ENCODE assay signal across 13 cellular contexts in the genomic region with DNA sequence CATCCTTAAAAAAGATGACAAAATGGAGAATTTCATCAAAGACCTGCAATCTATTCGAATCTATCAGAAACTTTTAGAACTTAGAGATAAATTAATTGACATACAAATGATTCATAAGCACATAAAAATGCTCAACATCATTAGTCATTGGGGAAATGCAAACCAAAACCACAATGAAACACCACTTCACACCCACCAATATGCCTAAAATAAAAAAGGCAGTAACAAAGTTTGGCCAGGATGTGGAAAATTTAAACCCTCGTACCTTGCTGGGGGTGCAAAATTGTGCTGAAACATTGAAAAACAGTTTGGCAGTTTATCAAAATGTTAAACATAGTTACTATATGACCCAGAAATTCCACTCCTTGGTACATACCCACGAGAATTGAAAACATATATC. TPM values are rescaled to one million over a fixed set of nuclear protein-coding genes. Genes with fewer than 3 reads are reported as not detected.
DNase-seq lines count a peak whose midpoint lies in the region; ATAC-seq, FAIRE-seq and TF ChIP-seq lines count a peak whose summit lies in the region.
"Had no signal": no experiment of that assay in that cellular context is flagged by ENCODE, and none has a peak within 500 bp of the region (broad histone marks: within the 10 kb centered on the region; RNA-seq: fewer than 3 reads in every experiment).

No MANE protein-coding gene starts in this region.

- H3K4me1 ChIP-seq in GM12878 (ENCODE audit: control insufficient read depth, insufficient read depth, low read length) (peaks cover 7% of the 10 kb centered on the region; the same call in 1 of the 2 replicates), small intestine (ENCODE audit: control insufficient read depth in 2 of 2, insufficient read depth in 1 of 2, low read depth in 1 of 2, low read length in 1 of 2) (no peaks in the 10 kb centered on the region), endodermal cell (ENCODE audit: control insufficient read depth, insufficient read depth, low read length) (no peaks in the 10 kb centered on the region)
- H3K4me1 ChIP-seq: right lobe of liver had no signal

- POLR2A ChIA-PET in GM12878 (lab: Charles Lee): interaction anchor here (1.1 to 1.6 kb wide), 2 partner anchors 10 to 32 kb away, joined by 3 to 9 read pairs; no protein-coding TSS in a partner anchor

- no peaks in the 10 kb centered on the region for H3K36me3 ChIP-seq in GM12878 (ENCODE audit: control insufficient read depth in 2 of 2, insufficient read depth in 2 of 2, low read length in 1 of 2)
- H3K36me3 ChIP-seq in small intestine (ENCODE audit: control insufficient read depth in 2 of 2, insufficient read depth in 2 of 2, low read length in 2 of 2): no peaks in the 10 kb centered on the region
- no peaks in the 10 kb centered on the region for H3K36me3 ChIP-seq in endodermal cell (ENCODE audit: control insufficient read depth, insufficient read depth, low read length)
- H3K36me3 ChIP-seq: right lobe of liver had no signal

- intact Hi-C loops in GM12878 (cut with micrococcal nuclease; ENCODE audit: unreplicated experiment): no loop called here

- in situ Hi-C loops in GM12878 (cut with MboI): no loop called here

- H3K9me3 Mint-ChIP-seq in activated T-cell treated with anti-CD3 and anti-CD28 coated beads, Interleukin-2, amount 50 U/mL, for 4 hours: peaks cover 10% of the 10 kb centered on the region
- no peaks in the 10 kb centered on the region for H3K9me3 Mint-ChIP-seq in endodermal cell

- no peak overlapping the region for H3K4me3 Mint-ChIP-seq in activated T-cell treated with anti-CD3 and anti-CD28 coated beads, Interleukin-2, amount 50 U/mL, for 4 hours
- no peak overlapping the region for H3K4me3 Mint-ChIP-seq in endodermal cell

- no peaks in the 10 kb centered on the region for H3K36me3 Mint-ChIP-seq in activated T-cell treated with anti-CD3 and anti-CD28 coated beads, Interleukin-2, amount 50 U/mL, for 4 hours (ENCODE audit: insufficient read depth)
- no peaks in the 10 kb centered on the region for H3K36me3 Mint-ChIP-seq in endodermal cell (ENCODE audit: low read depth)

- FAIRE-seq in GM12878 (lab: Jason Lieb, UNC): no peak
- no peak for FAIRE-seq in small intestine (lab: Jason Lieb, UNC)
- FAIRE-seq: G401.6 had no signal

- no peak overlapping the region for H3K9ac ChIP-seq in GM12878 (ENCODE audit: control insufficient read depth, insufficient read depth, low read length)
- no peak overlapping the region for H3K9ac ChIP-seq in endodermal cell (ENCODE audit: extremely low read depth, low read length, poor library complexity, severe bottlenecking)

- H3K4me2 ChIP-seq in GM12878 (ENCODE audit: control insufficient read depth, insufficient read depth): peak overlapping the region; percentile 1; the same call in 1 of the 2 replicates

- H3K79me2 ChIP-seq in GM12878 (ENCODE audit: control insufficient read depth, insufficient read depth, low read length): no peaks in the 10 kb centered on the region

- TF ChIP-seq POLR2A in GM12878 (IDR thresholded peaks at IDR 0.05; ENCODE audit: low read depth, low read length) (no peak), erythroblast (IDR thresholded peaks at IDR 0.05; ENCODE audit: low read length) (no peak)

- ATAC-seq in activated T-cell treated with anti-CD3 and anti-CD28 coated beads, Interleukin-2, amount 50 U/mL, for 4 hours: peak; percentile 73 to 85
- peak; percentile 75 for ATAC-seq in GM12878
- ATAC-seq: right lobe of liver had no signal

- H3K27me3 Mint-ChIP-seq in activated T-cell treated with anti-CD3 and anti-CD28 coated beads, Interleukin-2, amount 50 U/mL, for 4 hours (ENCODE audit: low read depth): peaks cover 4% of the 10 kb centered on the region
- no peaks in the 10 kb centered on the region for H3K27me3 Mint-ChIP-seq in endodermal cell (ENCODE audit: insufficient read depth)

- no peak overlapping the region for H3K27ac Mint-ChIP-seq in endodermal cell

- peaks cover 2% of the 10 kb centered on the region; the same call in 2 of the 3 replicates for H3K9me3 ChIP-seq in GM12878 (replicated peaks; ENCODE audit: control insufficient read depth, insufficient read depth, low read length)
- no peaks in the 10 kb centered on the region for H3K9me3 ChIP-seq in small intestine (ENCODE audit: control insufficient read depth, low read depth)
- H3K9me3 ChIP-seq in endodermal cell (ENCODE audit: control insufficient read depth, low read length): no peaks in the 10 kb centered on the region
- H3K9me3 ChIP-seq: right lobe of liver had no signal

- no peak overlapping the region for H2AFZ ChIP-seq in GM12878 (ENCODE audit: control insufficient read depth, low read depth, low read length)

- RAD21 ChIA-PET in GM12878 (lab: Charles Lee; ENCODE audit: unreplicated experiment): interaction anchor here (0.8 to 1.5 kb wide), 4 partner anchors 8 to 39 kb away, joined by 3 to 6 read pairs (median 4); no protein-coding TSS in a partner anchor

- CTCF ChIA-PET in GM12878 (lab: Yijun Ruan, JAX): interaction anchor here (1.2 to 1.4 kb wide), 3 partner anchors 32 to 49 kb away, joined by 3 to 4 read pairs (median 3); no protein-coding TSS in a partner anchor

- no TSS peak for BruUV-seq in GM12878 (replicated peaks; lab: Mats Ljungman, UMichigan)

- H3K4me3 ChIP-seq in GM12878 (no peak overlapping the region), small intestine (ENCODE audit: low read depth in 1 of 2, low read length in 2 of 2) (no peak overlapping the region), endodermal cell (ENCODE audit: low read length) (no peak overlapping the region)
- H3K4me3 ChIP-seq: right lobe of liver had no signal

- H3K27me3 ChIP-seq in GM12878 (replicated peaks in 1 of 2; ENCODE audit: control insufficient read depth in 2 of 2, insufficient read depth in 2 of 2, low read length in 1 of 2) (no peaks in the 10 kb centered on the region), small intestine (ENCODE audit: control insufficient read depth in 2 of 2, insufficient read depth in 2 of 2, low read length in 2 of 2) (no peaks in the 10 kb centered on the region), endodermal cell (ENCODE audit: control insufficient read depth, insufficient read depth, low read length, poor library complexity, severe bottlenecking) (peaks cover 3% of the 10 kb centered on the region)
- H3K27me3 ChIP-seq: right lobe of liver had no signal

- no peak for TF ChIP-seq CTCF in GM12878 (IDR thresholded peaks at IDR 0.05 in 2 of 3, conservative IDR thresholded peaks at IDR 0.05 in 1 of 3; ENCODE audit: control insufficient read depth in 2 of 3, extremely low read depth in 1 of 3, insufficient read depth in 1 of 3, low read depth in 3 of 3, low read length in 3 of 3)
- TF ChIP-seq CTCF in endodermal cell (conservative IDR thresholded peaks at IDR 0.05): no peak

- SMC1A ChIA-PET in GM12878 (lab: Charles Lee; ENCODE audit: uncharacterized antibody, unreplicated experiment): interaction anchor here (0.9 to 1.7 kb wide), 6 partner anchors 8 to 39 kb away, joined by 3 to 9 read pairs (median 4); no protein-coding TSS in a partner anchor

- DNase-seq in activated T-cell treated with anti-CD3 and anti-CD28 coated beads, Interleukin-2, amount 50 U/mL, for 4 hours: no peak
- no peak for DNase-seq in activated T-cell treated with anti-CD3 and anti-CD28 coated beads, Interleukin-2, amount 50 U/mL, for 48 hours
- peak; percentile 62 for DNase-seq in RKO (ENCODE audit: low spot score)
- DNase-seq in GM12878 (ENCODE audit: low read depth, low spot score): no peak
- DNase-seq in small intestine: peak; percentile 42
- no peak for DNase-seq in erythroblast (lab: John Stamatoyannopoulos, UW)
- no peak for DNase-seq in endodermal cell
- no peak for DNase-seq in AG08396 (ENCODE audit: low spot score)
- DNase-seq: central memory CD4-positive, alpha-beta T cell; NCI-H1105; right lobe of liver had no signal

- H4K20me1 ChIP-seq in GM12878 (ENCODE audit: control insufficient read depth, insufficient read depth): no peaks in the 10 kb centered on the region

- 0% methylated on average over 3 of the region's 3 CpGs for WGBS in GM12878 (ENCODE audit: insufficient coverage, insufficient replicate concordance, low lambda C conversion rate, missing lambda C conversion rate)
- 49 to 69% (median 64%) methylated on average over 3 of the region's 3 CpGs for WGBS in small intestine, 3 donors
- WGBS in endodermal cell (ENCODE audit: insufficient coverage in 1 of 2, insufficient read length in 1 of 2), 2 experiments: 83 to 90% methylated on average over 2 to 3 of the region's 3 CpGs

- H3K4me1 Mint-ChIP-seq in activated T-cell treated with anti-CD3 and anti-CD28 coated beads, Interleukin-2, amount 50 U/mL, for 4 hours (ENCODE audit: low read depth): peaks cover 29% of the 10 kb centered on the region
- peaks cover 10% of the 10 kb centered on the region for H3K4me1 Mint-ChIP-seq in endodermal cell

- no peak for TF ChIP-seq EP300 in GM12878 (IDR thresholded peaks at IDR 0.05; ENCODE audit: borderline replicate concordance in 1 of 2, control insufficient read depth in 1 of 2, low read depth in 2 of 2, low read length in 2 of 2)

- TF ChIP-seq RAD21 in GM12878 (IDR thresholded peaks at IDR 0.05; ENCODE audit: insufficient read depth, low read depth, low read length): no peak

- H3K27ac ChIP-seq in GM12878 (ENCODE audit: control insufficient read depth, insufficient read depth) (no peak overlapping the region), small intestine (ENCODE audit: low read depth in 1 of 2, low read length in 1 of 2) (no peak overlapping the region), endodermal cell (ENCODE audit: low read depth, low read length) (no peak overlapping the region)
- H3K27ac ChIP-seq: HL-60, right lobe of liver had no signal

RNA-seq across cellular contexts. Expression of gene EIF2AK3, which starts 11.5 kb away (rescaled TPM):
- total RNA-seq in activated T-cell treated with anti-CD3 and anti-CD28 coated beads, Interleukin-2, amount 50 U/mL, for 4 hours: 10 to 100 TPM in 2 of 3 donors, 1 to 10 TPM in 1; 8.8 to 14.4 (median 14.3) TPM
- total RNA-seq in GM12878 (2013; cell fraction: nucleolus; rRNA removed): 163 and 165 TPM in 2 replicates
- total RNA-seq in GM12878 (2014; rRNA removed) (28.9 and 33.4 TPM in 2 replicates), GM12878 (2014; rRNA removed; fragmentation: Illumina TruSeq; extraction: Trizol) (41.4 and 44.7 TPM in 2 replicates), GM12878 (2021) (23.6 and 24.8 TPM in 2 replicates), endodermal cell (10 to 100 TPM; 26.3 to 45.2 TPM)
- polyA plus RNA-seq in GM12878 (2011; ENCODE audit: low read depth): 46.5 TPM
- polyA plus RNA-seq in GM12878 (2011; rRNA removed) (26.0 and 33.4 TPM in 2 replicates), GM12878 (2014; fragmentation: Illumina TruSeq; extraction: Trizol) (34.7 and 47.0 TPM in 2 replicates), GM12878 (2014; fragmentation: Nextera tagmentation; extraction: Ambion mirVana) (1 to 10 TPM; 5.0 to 8.2 TPM), GM12878 (2014; rRNA removed) (17.8 and 19.1 TPM in 2 replicates), GM12878 (2016; fragmentation: Nextera tagmentation; extraction: Ambion mirVana) (10 to 100 TPM; 20.2 to 21.2 TPM), small intestine (1 to 10 TPM; 2.7 to 7.6 (median 3.2) TPM)
- 9.8 and 13.2 TPM in 2 replicates for polyA plus RNA-seq in GM12878 (2011; cell fraction: cytosol; rRNA removed)
- 13.3 and 14.2 TPM in 2 replicates for polyA plus RNA-seq in GM12878 (2011; cell fraction: nucleus; rRNA removed)
- 33.3 and 35.1 TPM in 2 replicates for polyA plus RNA-seq in GM12878 (2012)
- polyA minus RNA-seq in GM12878 (2011; rRNA and poly(A)+ RNA removed): 18.5 and 36.6 TPM in 2 replicates
- 12.2 and 12.5 TPM in 2 replicates for polyA minus RNA-seq in GM12878 (2011; cell fraction: cytosol; rRNA and poly(A)+ RNA removed)
- polyA minus RNA-seq in GM12878 (2011; cell fraction: nucleus; rRNA and poly(A)+ RNA removed): 16.7 and 20.5 TPM in 2 replicates
- polyA plus RNA-seq in endodermal cell (2013, experiment 1 of 2): 17.9 TPM
- polyA plus RNA-seq in endodermal cell (2013, experiment 2 of 2): 20.4 TPM

RNA-seq across cellular contexts. Expression of gene RPIA, which starts 52.7 kb away (rescaled TPM):
- total RNA-seq in activated T-cell treated with anti-CD3 and anti-CD28 coated beads, Interleukin-2, amount 50 U/mL, for 4 hours: 100 to 1,000 TPM in 1 of 3 donors, 10 to 100 TPM in 2; 89.1 to 109 (median 94.4) TPM
- total RNA-seq in GM12878 (2013; cell fraction: nucleolus; rRNA removed): 7.2 and 9.6 TPM in 2 replicates
- total RNA-seq in GM12878 (2014; rRNA removed) (7.1 and 8.2 TPM in 2 replicates), GM12878 (2014; rRNA removed; fragmentation: Illumina TruSeq; extraction: Trizol) (21.6 and 22.0 TPM in 2 replicates), GM12878 (2021) (42.0 and 44.2 TPM in 2 replicates), endodermal cell (10 to 100 TPM; 16.2 to 26.0 TPM)
- polyA plus RNA-seq in GM12878 (2011; ENCODE audit: low read depth): 12.9 TPM
- polyA plus RNA-seq in GM12878 (2011; rRNA removed) (41.6 and 41.9 TPM in 2 replicates), GM12878 (2014; fragmentation: Illumina TruSeq; extraction: Trizol) (41.7 and 51.0 TPM in 2 replicates), GM12878 (2014; fragmentation: Nextera tagmentation; extraction: Ambion mirVana) (10 to 100 TPM in 1 of 2 experiments, 1 to 10 TPM in 1; 9.4 to 17.7 TPM), GM12878 (2014; rRNA removed) (39.8 and 43.6 TPM in 2 replicates), GM12878 (2016; fragmentation: Nextera tagmentation; extraction: Ambion mirVana) (10 to 100 TPM; 56.1 to 58.1 TPM), small intestine (10 to 100 TPM; 14.5 to 53.7 (median 16.2) TPM)
- 27.3 and 31.3 TPM in 2 replicates for polyA plus RNA-seq in GM12878 (2011; cell fraction: cytosol; rRNA removed)
- polyA plus RNA-seq in GM12878 (2011; cell fraction: nucleus; rRNA removed): 18.1 and 19.0 TPM in 2 replicates
- 21.6 and 25.1 TPM in 2 replicates for polyA plus RNA-seq in GM12878 (2012)
- 27.9 and 28.3 TPM in 2 replicates for polyA minus RNA-seq in GM12878 (2011; rRNA and poly(A)+ RNA removed)
- 9.5 and 10.7 TPM in 2 replicates for polyA minus RNA-seq in GM12878 (2011; cell fraction: cytosol; rRNA and poly(A)+ RNA removed)
- 6.6 and 10.1 TPM in 2 replicates for polyA minus RNA-seq in GM12878 (2011; cell fraction: nucleus; rRNA and poly(A)+ RNA removed)
- 23.4 TPM for polyA plus RNA-seq in endodermal cell (2013, experiment 1 of 2)
- 22.4 TPM for polyA plus RNA-seq in endodermal cell (2013, experiment 2 of 2)

Comparison
In these comparisons a context has a peak if more than half of its experiments do, and no peak if none do; other contexts are left out.
1. DNase-seq: peak in RKO (single experiment) and small intestine (single experiment); none in activated T-cell treated with anti-CD3 and anti-CD28 coated beads, Interleukin-2, amount 50 U/mL, for 4 hours (single experiment), activated T-cell treated with anti-CD3 and anti-CD28 coated beads, Interleukin-2, amount 50 U/mL, for 48 hours (0 of 2), GM12878 (single experiment), erythroblast (0 of 2), endodermal cell (single experiment) and AG08396 (single experiment).